Comparison of ENCODE assay signal across 21 cellular contexts in genomic region chr5:9627541-9627940, GRCh38. TPM values are rescaled to one million over a fixed set of nuclear protein-coding genes. Genes with fewer than 3 reads are reported as not detected.
"Had no signal": no experiment of that assay in that cellular context is flagged by ENCODE, and none has a peak within 500 bp of the region (broad histone marks: within the 10 kb centered on the region; RNA-seq: fewer than 3 reads in every experiment).

No MANE protein-coding gene starts in this region.

- H3K36me3 Mint-ChIP-seq: IgD-negative memory B cell had no signal

- H3K27ac ChIP-seq: KMS-11, SJSA1, SK-N-MC had no signal

- H3K27me3 Mint-ChIP-seq: IgD-negative memory B cell had no signal

- H3K4me3 Mint-ChIP-seq: IgD-negative memory B cell had no signal

- H3K4me1 Mint-ChIP-seq: IgD-negative memory B cell had no signal

- H3K4me2 ChIP-seq: KMS-11 had no signal

- H3K36me3 ChIP-seq: SJSA1 had no signal

- FAIRE-seq: K562 had no signal

- DNase-seq: Kasumi-1, MM.1S, NCI-H1092 treated with DMSO at 0.1 percent for 48 hours, NCI-H1436, NCI-H187, NCI-H2029, NCI-H2081 treated with DMSO at 0.1 percent for 48 hours, NCI-H2227 treated with DMSO at 0.1 percent for 48 hours, NCI-H524, NCI-H774, Right ventricle myocardium superior, RPMI8226, SIG-M5 had no signal

- H3K4me3 ChIP-seq: K562, SJSA1, SK-N-MC had no signal

- H3K27ac Mint-ChIP-seq: IgD-negative memory B cell had no signal

- H3K27me3 ChIP-seq: SJSA1 had no signal

- H3K9me3 ChIP-seq: SJSA1 had no signal

- H3K9ac ChIP-seq: KMS-11 had no signal

RNA-seq across cellular contexts. Expression of gene TAS2R1, which starts 2.6 kb away (rescaled TPM):
- total RNA-seq: HT1080, K562, M059J, NCI-H460, Right ventricle myocardium superior, SJSA1 had no signal
- polyA plus RNA-seq: IgD-negative memory B cell, K562 had no signal
